8 cellular contexts compared by ENCODE assay signal in the genomic region with DNA sequence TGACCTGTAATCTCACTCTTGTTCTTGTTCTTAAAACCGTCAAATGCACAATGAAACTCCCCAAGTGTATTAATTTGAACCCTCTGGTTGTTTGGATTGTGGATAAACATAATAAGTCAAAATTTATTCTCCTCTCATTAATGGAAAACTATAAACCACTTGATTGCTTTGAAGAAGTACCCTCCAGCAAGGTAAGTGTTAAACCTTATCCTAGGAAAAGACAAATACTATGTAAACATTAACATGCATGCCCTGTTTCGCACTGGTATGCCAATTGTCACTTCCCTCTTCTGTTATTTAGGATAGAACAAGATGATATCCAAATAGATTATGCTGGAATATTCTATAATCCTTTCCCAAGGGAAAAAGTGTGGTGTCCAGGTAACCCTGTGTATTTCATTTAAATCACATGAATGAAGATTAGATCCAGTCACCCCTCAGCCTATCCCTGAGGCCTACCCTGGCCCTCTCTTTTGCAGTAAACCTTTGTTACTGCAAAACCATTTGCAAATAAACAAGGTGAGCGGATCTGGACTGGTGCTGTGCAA. TPM values are rescaled to one million over a fixed set of nuclear protein-coding genes. Genes with fewer than 3 reads are reported as not detected.
DNase-seq lines count a peak whose midpoint lies in the region; ATAC-seq and TF ChIP-seq lines count a peak whose summit lies in the region.

No MANE protein-coding gene starts in this region.

- H3K79me2 ChIP-seq in KMS-11 (ENCODE audit: insufficient read depth, low read depth) = peaks cover 14% of the 10 kb centered on the region; the same call in 1 of the 2 replicates

- DNase-seq in AG10803 (ENCODE audit: low read depth) (no peak), chondrocyte (ENCODE audit: low spot score) (no peak), D341Med (ENCODE audit: low spot score) (no peak)
- no peak for DNase-seq in naive thymus-derived CD8-positive, alpha-beta T cell
- DNase-seq in activated CD4-positive, alpha-beta T cell treated with anti-CD3 and anti-CD28 coated beads for 4 hours = no peak

- H3K9ac ChIP-seq in KMS-11 = peak overlapping the region; percentile 92

- H3K27ac Mint-ChIP-seq in chondrocyte (ENCODE audit: unreplicated experiment) = peak overlapping the region; percentile 90
- H3K27ac Mint-ChIP-seq in naive thymus-derived CD8-positive, alpha-beta T cell = peak overlapping the region; percentile 65 to 98 (median 93)

- no peaks in the 10 kb centered on the region for H3K36me3 ChIP-seq in KMS-11 (ENCODE audit: insufficient read depth)

- peaks cover 8% of the 10 kb centered on the region for H3K9me3 Mint-ChIP-seq in chondrocyte (ENCODE audit: low read depth)
- peaks cover 0 to 11% (median 4%) of the 10 kb centered on the region in 9 donors for H3K9me3 Mint-ChIP-seq in naive thymus-derived CD8-positive, alpha-beta T cell

- peaks cover 38% of the 10 kb centered on the region for H3K4me1 Mint-ChIP-seq in chondrocyte (ENCODE audit: low read depth)
- peaks cover 27 to 46% (median 41%) of the 10 kb centered on the region in 4 donors for H3K4me1 Mint-ChIP-seq in naive thymus-derived CD8-positive, alpha-beta T cell

- POLR2A ChIA-PET in naive thymus-derived CD8-positive, alpha-beta T cell (lab: Charles Lee) = interaction anchor here (0.6 to 4.6 kb wide), 13 partner anchors 9 to 140 kb away, joined by 3 to 81 read pairs (median 6); a partner anchor contains a TSS

- peak overlapping the region; percentile 76 for H3K27ac ChIP-seq in KMS-11

- H3K27me3 Mint-ChIP-seq in chondrocyte (ENCODE audit: low read depth) = no peaks in the 10 kb centered on the region
- H3K27me3 Mint-ChIP-seq in naive thymus-derived CD8-positive, alpha-beta T cell = peaks cover 0 to 4% (median 0%) of the 10 kb centered on the region in 5 donors

- peaks cover 16% of the 10 kb centered on the region for H3K4me1 ChIP-seq in KMS-11 (ENCODE audit: low read depth, poor library complexity, severe bottlenecking)

- no peaks in the 10 kb centered on the region for H3K27me3 ChIP-seq in KMS-11 (ENCODE audit: insufficient read depth, low read depth)

- H3K4me3 Mint-ChIP-seq in chondrocyte (ENCODE audit: unreplicated experiment) = peak overlapping the region; percentile 87
- peak overlapping the region; percentile 90 to 98 (median 94) for H3K4me3 Mint-ChIP-seq in naive thymus-derived CD8-positive, alpha-beta T cell

- peak overlapping the region; percentile 88 for H3K4me3 ChIP-seq in AG10803 (ENCODE audit: low read length)
- H3K4me3 ChIP-seq in KMS-11 (IDR thresholded peaks at IDR 0.05; ENCODE audit: insufficient read depth, low read depth, low read length) = no peak overlapping the region

- no peak for ATAC-seq in naive thymus-derived CD8-positive, alpha-beta T cell
- ATAC-seq in GM19395 (IDR thresholded peaks at IDR 0.05; ENCODE audit: unreplicated experiment) = no peak
- no peak for ATAC-seq in GM21737 (IDR thresholded peaks at IDR 0.05; ENCODE audit: unreplicated experiment)

- H3K36me3 Mint-ChIP-seq in chondrocyte (ENCODE audit: low read depth) = peaks cover 12% of the 10 kb centered on the region
- peaks cover 15 to 18% (median 17%) of the 10 kb centered on the region in 3 donors for H3K36me3 Mint-ChIP-seq in naive thymus-derived CD8-positive, alpha-beta T cell

- H3K4me2 ChIP-seq in KMS-11 = peak overlapping the region; percentile 97

- peak overlapping the region; percentile 64; the same call in 1 of the 2 replicates for H2AFZ ChIP-seq in KMS-11 (ENCODE audit: low read depth)

- no peaks in the 10 kb centered on the region for H4K20me1 ChIP-seq in KMS-11 (ENCODE audit: insufficient read depth)

- TF ChIP-seq CTCF in AG10803 (conservative IDR thresholded peaks at IDR 0.05; ENCODE audit: low read length) (no peak), KMS-11 (conservative IDR thresholded peaks at IDR 0.05; ENCODE audit: low read depth, low read length) (no peak), chondrocyte (IDR thresholded peaks at IDR 0.05) (no peak)

RNA-seq across cellular contexts. Expression of a gene that starts 1.3 kb away (rescaled TPM):
- 38.0 to 51.2 TPM (median 41.8 TPM) in 3 replicates for total RNA-seq in chondrocyte
- 10 to 100 TPM; 30.1 to 33.2 TPM for total RNA-seq in naive thymus-derived CD8-positive, alpha-beta T cell
- 10 to 100 TPM; 22.0 to 28.5 (median 25.8) TPM for polyA plus RNA-seq in naive thymus-derived CD8-positive, alpha-beta T cell

RNA-seq across cellular contexts. Expression of a gene that starts 40.1 kb away (rescaled TPM):
- total RNA-seq in chondrocyte = 28.9 to 32.7 TPM (median 29.2 TPM) in 3 replicates
- 10 to 100 TPM; 24.1 to 34.5 TPM for total RNA-seq in naive thymus-derived CD8-positive, alpha-beta T cell
- 10 to 100 TPM; 35.4 to 47.0 (median 35.5) TPM for polyA plus RNA-seq in naive thymus-derived CD8-positive, alpha-beta T cell

RNA-seq across cellular contexts. Expression of a gene that starts 57.0 kb away (rescaled TPM):
- 724 to 826 TPM (median 808 TPM) in 3 replicates for total RNA-seq in chondrocyte
- 1,000 to 10,000 TPM; 1,560 to 1,585 TPM for total RNA-seq in naive thymus-derived CD8-positive, alpha-beta T cell
- polyA plus RNA-seq in naive thymus-derived CD8-positive, alpha-beta T cell = 1,000 to 10,000 TPM; 1,167 to 1,584 (median 1,521) TPM
